In the genomic region with DNA sequence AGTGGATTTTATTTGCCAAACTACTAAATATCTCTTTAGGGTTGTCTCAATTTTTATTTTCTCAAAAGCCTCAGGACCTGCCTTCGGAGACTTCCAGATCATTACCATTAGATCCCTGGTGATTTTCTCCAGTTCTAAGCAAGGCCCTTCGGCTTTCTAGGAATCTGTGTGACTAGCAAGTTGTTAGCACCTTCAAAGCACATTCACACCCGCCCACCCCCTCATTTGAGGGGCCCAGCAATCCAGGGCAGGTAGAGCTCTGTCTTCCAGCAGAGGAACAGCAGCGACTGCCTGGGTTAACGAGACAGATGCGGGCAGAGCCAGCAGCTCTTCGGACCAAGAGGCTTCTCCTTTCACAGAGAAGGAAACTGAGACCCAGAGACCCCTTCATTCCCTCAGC, we compare ENCODE assay signal across 8 cellular contexts. TPM values are rescaled to one million over a fixed set of nuclear protein-coding genes. Genes with fewer than 3 reads are reported as not detected.
DNase-seq lines count a peak whose midpoint lies in the region; ATAC-seq and TF ChIP-seq lines count a peak whose summit lies in the region.

No MANE protein-coding gene starts in this region.

- no peak for TF ChIP-seq CTCF in gastroesophageal sphincter (IDR thresholded peaks at IDR 0.05)

- H3K36me3 ChIP-seq in GM23248 (ENCODE audit: low read depth) (peaks cover 43% of the 10 kb centered on the region), gastroesophageal sphincter (peaks cover 0 to 49% of the 10 kb centered on the region in 2 donors)

- no peaks in the 10 kb centered on the region for H3K9me3 Mint-ChIP-seq in activated CD8-positive, alpha-beta T cell treated with anti-CD3 and anti-CD28 coated beads, Interleukin-2, amount 10 ng/mL, durations not matched to agents 7 days and 5 days (ENCODE audit: insufficient read depth)

- no peak for TF ChIP-seq EP300 in gastroesophageal sphincter (IDR thresholded peaks at IDR 0.05)

- no peak overlapping the region for H2AFZ ChIP-seq in GM23248

- TF ChIP-seq POLR2A in gastroesophageal sphincter (IDR thresholded peaks at IDR 0.05): no peak

- H3K4me2 ChIP-seq in GM23248 (ENCODE audit: unreplicated experiment): peak overlapping the region; percentile 86

- H3K36me3 Mint-ChIP-seq in activated CD8-positive, alpha-beta T cell treated with anti-CD3 and anti-CD28 coated beads, Interleukin-2, amount 10 ng/mL, durations not matched to agents 7 days and 5 days (ENCODE audit: low read depth): peaks cover 67% of the 10 kb centered on the region

- no peaks in the 10 kb centered on the region for H3K9me2 ChIP-seq in GM23248 (ENCODE audit: insufficient read depth)

- in situ Hi-C loops in GM23248 (cut with MboI): no loop called here

- H3K79me2 ChIP-seq in GM23248 (ENCODE audit: insufficient read depth): peaks cover 66% of the 10 kb centered on the region

- DNase-seq in GM23248: no peak
- DNase-seq in activated CD8-positive, alpha-beta T cell treated with anti-CD3 and anti-CD28 coated beads, Interleukin-2, amount 10 ng/mL, durations not matched to agents 7 days and 5 days: no peak
- DNase-seq in NCI-H345 (lab: John Stamatoyannopoulos, UW): no peak
- DNase-seq in NCI-H2171 (lab: John Stamatoyannopoulos, UW): no peak
- no peak for DNase-seq in COLO668 (lab: John Stamatoyannopoulos, UW; ENCODE audit: unreplicated experiment)
- DNase-seq in GDM1 (lab: John Stamatoyannopoulos, UW): no peak

- H3K9me3 ChIP-seq in GM23248 (ENCODE audit: low read depth): no peaks in the 10 kb centered on the region
- H3K9me3 ChIP-seq in gastroesophageal sphincter: no peaks in the 10 kb centered on the region

- H3K27me3 ChIP-seq in GM23248 (replicated peaks; ENCODE audit: insufficient read depth) (no peaks in the 10 kb centered on the region), gastroesophageal sphincter (no peaks in the 10 kb centered on the region)

- peak overlapping the region; percentile 96 for H3K4me3 Mint-ChIP-seq in activated CD8-positive, alpha-beta T cell treated with anti-CD3 and anti-CD28 coated beads, Interleukin-2, amount 10 ng/mL, durations not matched to agents 7 days and 5 days

- peak overlapping the region; percentile 76 for H3K9ac ChIP-seq in GM23248

- peak overlapping the region; percentile 90 for H3K27ac Mint-ChIP-seq in activated CD8-positive, alpha-beta T cell treated with anti-CD3 and anti-CD28 coated beads, Interleukin-2, amount 10 ng/mL, durations not matched to agents 7 days and 5 days

- WGBS in GM23248 (ENCODE audit: low coverage in 1 of 2, low lambda C conversion rate in 2 of 2, missing lambda C conversion rate in 2 of 2), 2 experiments: 70 to 80% methylated on average over 7 of the region's 7 CpGs
- WGBS in gastroesophageal sphincter (ENCODE audit: low coverage in 1 of 2), 2 donors: 43 to 46% methylated on average over 2 to 3 of the region's 7 CpGs

- no peak for ATAC-seq in activated CD8-positive, alpha-beta T cell treated with anti-CD3 and anti-CD28 coated beads, Interleukin-2, amount 10 ng/mL, durations not matched to agents 7 days and 5 days
- no peak for ATAC-seq in gastroesophageal sphincter

- H3K27ac ChIP-seq in GM23248 (peak overlapping the region; percentile 69), gastroesophageal sphincter (peak overlapping the region; percentile 89 to 99 (median 98)), skin epidermis (peak overlapping the region in 10 of 21 experiments; percentile 7 to 97 (median 94))

- no peaks in the 10 kb centered on the region for H3K27me3 Mint-ChIP-seq in activated CD8-positive, alpha-beta T cell treated with anti-CD3 and anti-CD28 coated beads, Interleukin-2, amount 10 ng/mL, durations not matched to agents 7 days and 5 days (ENCODE audit: low read depth)

- CTCF ChIA-PET in activated CD8-positive, alpha-beta T cell treated with anti-CD3 and anti-CD28 coated beads, Interleukin-2, amount 10 ng/mL, durations not matched to agents 7 days and 5 days (lab: Charles Lee): no interaction called here

- peaks cover 45% of the 10 kb centered on the region for H3K4me1 ChIP-seq in GM23248 (ENCODE audit: insufficient read depth)
- peaks cover 3 to 88% (median 55%) of the 10 kb centered on the region in 3 donors for H3K4me1 ChIP-seq in gastroesophageal sphincter

- peak overlapping the region; percentile 79 for H3K4me3 ChIP-seq in GM23248
- H3K4me3 ChIP-seq in gastroesophageal sphincter: peak overlapping the region; percentile 62 to 93
- H3K4me3 ChIP-seq in skin epidermis: peak overlapping the region in 5 of 7 experiments; percentile 66 to 91 (median 82)

- POLR2A ChIA-PET in activated CD8-positive, alpha-beta T cell treated with anti-CD3 and anti-CD28 coated beads, Interleukin-2, amount 10 ng/mL, durations not matched to agents 7 days and 5 days (lab: Charles Lee): interaction anchor here (1.0 to 1.9 kb wide), 3 partner anchors 11 to 19 kb away, joined by 3 to 7 read pairs (median 4); no protein-coding TSS in a partner anchor

- 0 out of 2 replicates have a peak, but pooled peaks cover 3% of the 10 kb centered on the region for H4K20me1 ChIP-seq in GM23248 (ENCODE audit: insufficient read depth)

- peaks cover 72% of the 10 kb centered on the region for H3F3A ChIP-seq in GM23248 (ENCODE audit: insufficient read depth)

- H3K4me1 Mint-ChIP-seq in activated CD8-positive, alpha-beta T cell treated with anti-CD3 and anti-CD28 coated beads, Interleukin-2, amount 10 ng/mL, durations not matched to agents 7 days and 5 days (ENCODE audit: low read depth): peaks cover 81% of the 10 kb centered on the region

RNA-seq across cellular contexts. Expression of a gene that starts 2.0 kb away (rescaled TPM):
- 471 and 487 TPM in 2 replicates for total RNA-seq in GM23248 (2014; rRNA removed; shearing (Covaris generic))
- polyA plus RNA-seq in GM23248 (2016; fragmentation: Nextera tagmentation; extraction: Ambion mirVana): 413 and 419 TPM in 2 replicates
- total RNA-seq in activated CD8-positive, alpha-beta T cell treated with anti-CD3 and anti-CD28 coated beads, Interleukin-2, amount 10 ng/mL, durations not matched to agents 7 days and 5 days: 100 to 1,000 TPM; 516 to 550 TPM
- 100 to 1,000 TPM; 353 to 530 (median 419) TPM for total RNA-seq in gastroesophageal sphincter
